In genomic region chr9:127198587-127198986, GRCh38 we compare ENCODE assay signal across 10 cellular contexts.
DNase-seq lines count a peak whose midpoint lies in the region; ATAC-seq and TF ChIP-seq lines count a peak whose summit lies in the region.
"Had no signal": no experiment of that assay in that cellular context is flagged by ENCODE, and none has a peak within 500 bp of the region (broad histone marks: within the 10 kb centered on the region; RNA-seq: fewer than 3 reads in every experiment).

No MANE protein-coding gene starts in this region.

- CTCF ChIA-PET in RWPE1 (lab: Yijun Ruan, JAX), result interaction anchor here (0.6 to 7.6 kb wide), 21 partner anchors 12 to 261 kb away, joined by 3 to 104 read pairs (median 3); no protein-coding TSS in a partner anchor

- H3K4me2 ChIP-seq in GM23248 (ENCODE audit: unreplicated experiment), result no peak overlapping the region

- POLR2A ChIA-PET in RWPE1 (lab: Yijun Ruan, JAX; ENCODE audit: low non-redundant PET), result no interaction called here

- H3K4me1 ChIP-seq in GM23248 (ENCODE audit: insufficient read depth), result no peaks in the 10 kb centered on the region
- H3K4me1 ChIP-seq in iPS-15b (ENCODE audit: control insufficient read depth, insufficient read depth, low read length), result no peaks in the 10 kb centered on the region
- peaks cover 0 to 16% of the 10 kb centered on the region in 2 donors for H3K4me1 ChIP-seq in thyroid gland
- H3K4me1 ChIP-seq: parathyroid adenoma had no signal

- in situ Hi-C loops in GM23248 (cut with MboI), result no loop called here

- H3K36me3 ChIP-seq in GM23248 (ENCODE audit: low read depth) (no peaks in the 10 kb centered on the region), iPS-15b (ENCODE audit: control insufficient read depth, insufficient read depth, low read length) (no peaks in the 10 kb centered on the region), thyroid gland (peaks cover 0 to 5% of the 10 kb centered on the region in 2 donors)

- no peaks in the 10 kb centered on the region for H3F3A ChIP-seq in GM23248 (ENCODE audit: insufficient read depth)

- H2AFZ ChIP-seq in GM23248, result peak overlapping the region; percentile 36; the same call in 1 of the 2 replicates
- H2AFZ ChIP-seq: parathyroid adenoma had no signal

- TF ChIP-seq POLR2A in thyroid gland (IDR thresholded peaks at IDR 0.05), result no peak

- ATAC-seq in HG02610 (IDR thresholded peaks at IDR 0.05; ENCODE audit: unreplicated experiment), result no peak

- H4K20me1 ChIP-seq in GM23248 (ENCODE audit: insufficient read depth), result no peaks in the 10 kb centered on the region

- H3K9me2 ChIP-seq in GM23248 (ENCODE audit: insufficient read depth), result no peaks in the 10 kb centered on the region

- H3K4me3 ChIP-seq in GM23248, result no peak overlapping the region
- H3K4me3 ChIP-seq in iPS-15b (ENCODE audit: low read depth, low read length), result no peak overlapping the region
- no peak overlapping the region for H3K4me3 ChIP-seq in skin epidermis
- H3K4me3 ChIP-seq in thyroid gland (replicated peaks in 1 of 3), result no peak overlapping the region
- H3K4me3 ChIP-seq: dorsolateral prefrontal cortex had no signal

- intact Hi-C loops in thyroid gland (cut with DNase I), result loop anchor here (2.0 kb wide), 1 partner anchor 258 kb away; no protein-coding TSS in a partner anchor

- 61 to 71% methylated on average over 7 of the region's 7 CpGs for WGBS in GM23248 (ENCODE audit: low coverage in 1 of 2, low lambda C conversion rate in 2 of 2, missing lambda C conversion rate in 2 of 2), 2 experiments
- 68 to 69% methylated on average over 6 of the region's 7 CpGs for WGBS in thyroid gland, 2 donors

- H3K27ac ChIP-seq in GM23248, result no peak overlapping the region
- H3K27ac ChIP-seq in RWPE1, result peak overlapping the region; percentile 14; the same call in 1 of the 2 replicates
- peak overlapping the region in 12 of 21 experiments; percentile 10 to 74 (median 44) for H3K27ac ChIP-seq in skin epidermis
- H3K27ac ChIP-seq in thyroid gland, result peak overlapping the region in 1 of 3 donors; percentile 42
- H3K27ac ChIP-seq: parathyroid adenoma had no signal

- no peaks in the 10 kb centered on the region for H3K27me3 ChIP-seq in GM23248 (replicated peaks; ENCODE audit: insufficient read depth)
- no peaks in the 10 kb centered on the region for H3K27me3 ChIP-seq in iPS-15b (ENCODE audit: control insufficient read depth, insufficient read depth, low read length)
- H3K27me3 ChIP-seq in thyroid gland, result no peaks in the 10 kb centered on the region
- H3K27me3 ChIP-seq: dorsolateral prefrontal cortex had no signal

- no peak overlapping the region for H3K9ac ChIP-seq in GM23248
- H3K9ac ChIP-seq in iPS-15b (ENCODE audit: low read depth, low read length), result peak overlapping the region; percentile 26
- H3K9ac ChIP-seq: parathyroid adenoma had no signal

- TF ChIP-seq CTCF in RWPE1 (conservative IDR thresholded peaks at IDR 0.05; ENCODE audit: low read depth) (no peak), thyroid gland (IDR thresholded peaks at IDR 0.05) (no peak)

- DNase-seq in GM23248 (no peak), RWPE1 (ENCODE audit: low spot score) (no peak), NCI-H446 (lab: John Stamatoyannopoulos, UW) (no peak), thyroid gland (no peak)
- no peak for DNase-seq in stimulated activated CD4-positive, alpha-beta T cell treated with anti-CD3 and anti-CD28 coated beads, Interleukin-2, amount 100 ng/mL, for 24 hours

- H3K79me2 ChIP-seq in GM23248 (ENCODE audit: insufficient read depth), result no peaks in the 10 kb centered on the region
- H3K79me2 ChIP-seq: parathyroid adenoma had no signal

- H3K9me3 ChIP-seq in GM23248 (ENCODE audit: low read depth) (no peaks in the 10 kb centered on the region), iPS-15b (ENCODE audit: control insufficient read depth, insufficient read depth, low read length) (no peaks in the 10 kb centered on the region), thyroid gland (no peaks in the 10 kb centered on the region)
